Comparison of ENCODE assay signal across 8 cellular contexts in the genomic region with DNA sequence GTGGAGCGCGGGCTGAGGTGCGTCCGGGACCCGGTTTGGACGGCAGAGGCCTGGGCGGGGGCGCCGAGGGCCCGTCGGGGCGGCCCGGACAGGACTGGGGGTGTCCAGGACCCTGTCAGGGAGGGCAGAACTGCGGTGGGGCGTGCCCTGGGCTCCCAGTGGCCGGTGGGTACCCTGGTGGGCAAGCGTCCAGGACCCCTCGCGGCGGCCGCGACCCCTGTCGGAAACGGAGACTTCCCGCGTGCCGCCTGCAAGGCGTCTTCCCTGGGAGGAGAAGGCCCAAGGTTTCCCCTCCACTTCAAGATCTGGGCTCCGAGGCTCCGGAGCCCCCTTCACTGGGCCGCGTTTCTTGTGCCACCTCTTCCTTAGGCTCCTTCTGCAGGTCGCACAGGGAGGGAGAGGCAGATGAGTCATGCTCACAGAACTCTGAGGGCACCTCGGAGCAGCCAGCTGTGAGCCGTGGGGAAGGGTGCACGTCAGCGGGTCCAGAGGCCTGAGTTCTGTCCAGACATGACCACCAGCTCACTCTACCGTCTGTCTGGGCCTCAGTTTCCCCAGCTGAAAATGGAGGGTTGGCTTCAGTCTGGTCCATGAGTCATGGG. TPM values are rescaled to one million over a fixed set of nuclear protein-coding genes. Genes with fewer than 3 reads are reported as not detected.
DNase-seq lines count a peak whose midpoint lies in the region; ATAC-seq lines count a peak whose summit lies in the region.

No MANE protein-coding gene starts in this region.

- ATAC-seq in GM21717 (IDR thresholded peaks at IDR 0.05; ENCODE audit: unreplicated experiment) (peak; percentile 21), T-helper 17 cell (no peak), GM18520 (IDR thresholded peaks at IDR 0.05; ENCODE audit: unreplicated experiment) (no peak)
- peak; percentile 59 for ATAC-seq in stimulated activated naive CD8-positive, alpha-beta T cell treated with anti-CD3 and anti-CD28 coated beads, Interleukin-15, amount 100 ng/mL, for 72 hours

- H3K4me3 Mint-ChIP-seq in T-helper 17 cell = peak overlapping the region; percentile 97
- peak overlapping the region; percentile 88 to 90 for H3K4me3 Mint-ChIP-seq in stimulated activated naive CD8-positive, alpha-beta T cell treated with anti-CD3 and anti-CD28 coated beads, Interleukin-15, amount 100 ng/mL, for 72 hours

- H3K9ac ChIP-seq in iPS-18a (ENCODE audit: low read length) = no peak overlapping the region

- H3K27ac Mint-ChIP-seq in T-helper 17 cell = no peak overlapping the region
- H3K27ac Mint-ChIP-seq in stimulated activated naive CD8-positive, alpha-beta T cell treated with anti-CD3 and anti-CD28 coated beads, Interleukin-15, amount 100 ng/mL, for 72 hours = peak overlapping the region in 1 of 2 donors; percentile 53

- peak; percentile 58 for DNase-seq in Caki2 (ENCODE audit: low read depth)
- peak in 1 of 3 donors; percentile 17 for DNase-seq in T-helper 17 cell
- DNase-seq in stimulated activated naive CD8-positive, alpha-beta T cell treated with anti-CD3 and anti-CD28 coated beads, Interleukin-15, amount 100 ng/mL, for 72 hours = no peak
- no peak for DNase-seq in NCI-H1092 treated with DMSO at 0.1 percent for 48 hours (lab: John Stamatoyannopoulos, UW)
- no peak for DNase-seq in KG1 (lab: John Stamatoyannopoulos, UW)

- H3K36me3 Mint-ChIP-seq in T-helper 17 cell (ENCODE audit: low read depth) = peaks cover 6% of the 10 kb centered on the region

- peaks cover 60% of the 10 kb centered on the region for H3K27me3 ChIP-seq in iPS-18a (ENCODE audit: control insufficient read depth, insufficient read depth, low read length)

- H3K27ac ChIP-seq in iPS-18a (ENCODE audit: low read length) = no peak overlapping the region

- in situ Hi-C loops in Caki2 (cut with HindIII; ENCODE audit: low pct_unique_long_range_greater_than_20kb, low sequenced_read_pairs) = no loop called here

- H3K27me3 Mint-ChIP-seq in T-helper 17 cell = peaks cover 7% of the 10 kb centered on the region
- H3K27me3 Mint-ChIP-seq in stimulated activated naive CD8-positive, alpha-beta T cell treated with anti-CD3 and anti-CD28 coated beads, Interleukin-15, amount 100 ng/mL, for 72 hours = peaks cover 72% of the 10 kb centered on the region

- no peaks in the 10 kb centered on the region for H3K9me3 Mint-ChIP-seq in stimulated activated naive CD8-positive, alpha-beta T cell treated with anti-CD3 and anti-CD28 coated beads, Interleukin-15, amount 100 ng/mL, for 72 hours

- peaks cover 9% of the 10 kb centered on the region for H3K4me1 ChIP-seq in iPS-18a (ENCODE audit: control insufficient read depth, low read depth, low read length)

- peaks cover 37% of the 10 kb centered on the region for H3K4me1 Mint-ChIP-seq in T-helper 17 cell
- peaks cover 31% of the 10 kb centered on the region for H3K4me1 Mint-ChIP-seq in stimulated activated naive CD8-positive, alpha-beta T cell treated with anti-CD3 and anti-CD28 coated beads, Interleukin-15, amount 100 ng/mL, for 72 hours

- H3K9me3 ChIP-seq in T-helper 17 cell (ENCODE audit: control insufficient read depth, low read length, poor library complexity, severe bottlenecking) (no peaks in the 10 kb centered on the region), iPS-18a (ENCODE audit: control insufficient read depth, low read depth, low read length) (no peaks in the 10 kb centered on the region)

- peak overlapping the region; percentile 46 for H3K4me3 ChIP-seq in iPS-18a (ENCODE audit: low read length)

- no peaks in the 10 kb centered on the region for H3K36me3 ChIP-seq in iPS-18a (ENCODE audit: control insufficient read depth, low read depth, low read length)

RNA-seq across cellular contexts. Expression of a gene that starts 0.5 kb away (rescaled TPM):
- total RNA-seq in Caki2 (2014; rRNA removed; shearing (Covaris generic); ENCODE audit: low replicate concordance) = 2.1 and 4.8 TPM in 2 replicates
- total RNA-seq in T-helper 17 cell = 10 to 100 TPM; 19.8 to 66.6 TPM

RNA-seq across cellular contexts. Expression of a gene that starts 59.1 kb away (rescaled TPM):
- total RNA-seq in Caki2 (2014; rRNA removed; shearing (Covaris generic); ENCODE audit: low replicate concordance) = not detected in 2 replicates
- under 1 TPM in 1 of 2 donors, not detected in 1; 0.10 TPM for total RNA-seq in T-helper 17 cell

Comparison
In these comparisons a context has a peak if more than half of its experiments do, and no peak if none do; other contexts are left out.
1. ATAC-seq: peak in GM21717 (single experiment) and stimulated activated naive CD8-positive, alpha-beta T cell treated with anti-CD3 and anti-CD28 coated beads, Interleukin-15, amount 100 ng/mL, for 72 hours (single experiment); none in T-helper 17 cell (single experiment) and GM18520 (single experiment).